ENCODE assay signal across 33 cellular contexts in genomic region chr5:124203308-124203707, GRCh38.
"Had no signal": no experiment of that assay in that cellular context is flagged by ENCODE, and none has a peak within 500 bp of the region (broad histone marks: within the 10 kb centered on the region; RNA-seq: fewer than 3 reads in every experiment).

No MANE protein-coding gene starts in this region.

- FAIRE-seq: bronchial epithelial cell, endometrium, endothelial cell of umbilical vein had no signal

- H3K4me3 ChIP-seq: ascending aorta, esophagus squamous epithelium, gastroesophageal sphincter, heart right ventricle had no signal

- H3K27me3 ChIP-seq: ascending aorta, brain microvascular endothelial cell, esophagus squamous epithelium, gastroesophageal sphincter, heart right ventricle had no signal

- H3K36me3 Mint-ChIP-seq: activated naive CD4-positive, alpha-beta T cell treated with anti-CD3 and anti-CD28 coated beads, Interleukin-2, amount 10 ng/mL, durations not matched to agents 7 days and 5 days; activated naive CD4-positive, alpha-beta T cell treated with anti-CD3 and anti-CD28 coated beads, Interleukin-2, amount 50 U/mL, for 72 hours had no signal

- H3K27ac ChIP-seq: ascending aorta, brain microvascular endothelial cell, epithelial cell of prostate, esophagus squamous epithelium, gastroesophageal sphincter, heart right ventricle had no signal

- H3K4me1 ChIP-seq: ascending aorta, esophagus squamous epithelium, heart right ventricle had no signal

- H3K36me3 ChIP-seq: ascending aorta, brain microvascular endothelial cell, esophagus squamous epithelium, gastroesophageal sphincter, heart right ventricle had no signal

- H3K4me3 Mint-ChIP-seq: activated CD4-positive, alpha-beta memory T cell treated with anti-CD3 and anti-CD28 coated beads, Interleukin-2, amount 10 ng/mL, durations not matched to agents 7 days and 5 days; activated CD4-positive, alpha-beta T cell treated with anti-CD3 and anti-CD28 coated beads for 36 hours; activated CD4-positive, alpha-beta T cell treated with anti-CD3 and anti-CD28 coated beads, Interleukin-2, amount 10 ng/mL, durations not matched to agents 24 days and 14 days; activated naive CD4-positive, alpha-beta T cell treated with anti-CD3 and anti-CD28 coated beads, Interleukin-2, amount 10 ng/mL, durations not matched to agents 7 days and 5 days; activated naive CD8-positive, alpha-beta T cell treated with anti-CD3 and anti-CD28 coated beads, Interleukin-2, amount 10 ng/mL, durations not matched to agents 7 days and 5 days; activated T-cell treated with anti-CD3 and anti-CD28 coated beads, Interleukin-2, amount 50 U/mL, for 24 hours; activated T-cell treated with anti-CD3 and anti-CD28 coated beads, Interleukin-2, amount 50 U/mL, for 72 hours; central memory CD8-positive, alpha-beta T cell; effector memory CD8-positive, alpha-beta T cell; T-helper 17 cell; T-helper 2 cell treated with Interferon-gamma antibody and Interleukin-4, amounts not matched to agents 5 μg/mL and 100 μg/mL, for 36 hours had no signal

- ATAC-seq: activated CD4-positive, alpha-beta T cell treated with anti-CD3 and anti-CD28 coated beads for 36 hours; activated naive CD4-positive, alpha-beta T cell treated with anti-CD3 and anti-CD28 coated beads, Interleukin-2, amount 50 U/mL, for 72 hours; activated T-cell treated with anti-CD3 and anti-CD28 coated beads, Interleukin-2, amount 50 U/mL, for 72 hours; effector memory CD8-positive, alpha-beta T cell; gastroesophageal sphincter; heart right ventricle; T-helper 17 cell had no signal

- DNase-seq: activated CD4-positive, alpha-beta memory T cell treated with anti-CD3 and anti-CD28 coated beads, Interleukin-2, amount 10 ng/mL, durations not matched to agents 7 days and 5 days; activated CD4-positive, alpha-beta T cell treated with anti-CD3 and anti-CD28 coated beads for 36 hours; activated CD4-positive, alpha-beta T cell treated with anti-CD3 and anti-CD28 coated beads, Interleukin-2, amount 10 ng/mL, durations not matched to agents 24 days and 14 days; activated CD4-positive, alpha-beta T cell treated with anti-CD3 and anti-CD28 coated beads, Interleukin-2, amount 50 U/mL, for 4 hours; activated CD4-positive, CD25-positive, alpha-beta regulatory T cell; activated CD4-positive, CD25-positive, alpha-beta regulatory T cell treated with anti-CD3 and anti-CD28 coated beads, Interleukin-2, amount 50 U/mL, for 72 hours; activated CD8-positive, alpha-beta memory T cell treated with anti-CD3 and anti-CD28 coated beads, Interleukin-2, amount 50 U/mL, for 48 hours; activated gamma-delta T cell; activated naive CD4-positive, alpha-beta T cell; activated naive CD4-positive, alpha-beta T cell treated with anti-CD3 and anti-CD28 coated beads, Interleukin-2, amount 10 ng/mL, durations not matched to agents 7 days and 5 days; activated naive CD8-positive, alpha-beta T cell treated with anti-CD3 and anti-CD28 coated beads, Interleukin-2, amount 10 ng/mL, durations not matched to agents 7 days and 5 days; activated T-cell treated with anti-CD3 and anti-CD28 coated beads for 4 hours; activated T-cell treated with anti-CD3 and anti-CD28 coated beads, Interleukin-2, amount 50 U/mL, for 24 hours; activated T-cell treated with anti-CD3 and anti-CD28 coated beads, Interleukin-2, amount 50 U/mL, for 72 hours; brain microvascular endothelial cell; cortex of kidney; dermis blood vessel endothelial cell; effector CD4-positive, alpha-beta T cell; effector memory CD8-positive, alpha-beta T cell; esophagus squamous epithelium; foreskin melanocyte; heart right ventricle; T-helper 1 cell; T-helper 17 cell had no signal

- H3K9me3 ChIP-seq: ascending aorta, gastroesophageal sphincter had no signal

- H3K27ac Mint-ChIP-seq: activated CD4-positive, alpha-beta memory T cell treated with anti-CD3 and anti-CD28 coated beads, Interleukin-2, amount 10 ng/mL, durations not matched to agents 7 days and 5 days; activated CD4-positive, alpha-beta T cell treated with anti-CD3 and anti-CD28 coated beads for 36 hours; activated CD4-positive, alpha-beta T cell treated with anti-CD3 and anti-CD28 coated beads, Interleukin-2, amount 10 ng/mL, durations not matched to agents 24 days and 14 days; activated naive CD4-positive, alpha-beta T cell treated with anti-CD3 and anti-CD28 coated beads, Interleukin-2, amount 10 ng/mL, durations not matched to agents 7 days and 5 days; activated naive CD4-positive, alpha-beta T cell treated with anti-CD3 and anti-CD28 coated beads, Interleukin-2, amount 50 U/mL, for 72 hours; activated naive CD8-positive, alpha-beta T cell treated with anti-CD3 and anti-CD28 coated beads, Interleukin-2, amount 10 ng/mL, durations not matched to agents 7 days and 5 days; activated T-cell treated with anti-CD3 and anti-CD28 coated beads, Interleukin-2, amount 50 U/mL, for 24 hours; activated T-cell treated with anti-CD3 and anti-CD28 coated beads, Interleukin-2, amount 50 U/mL, for 72 hours; effector memory CD8-positive, alpha-beta T cell; T-helper 17 cell; T-helper 2 cell treated with Interferon-gamma antibody and Interleukin-4, amounts not matched to agents 5 μg/mL and 100 μg/mL, for 36 hours had no signal

- H3K27me3 Mint-ChIP-seq: activated CD4-positive, alpha-beta memory T cell treated with anti-CD3 and anti-CD28 coated beads, Interleukin-2, amount 10 ng/mL, durations not matched to agents 7 days and 5 days; activated CD4-positive, alpha-beta T cell treated with anti-CD3 and anti-CD28 coated beads for 36 hours; activated CD4-positive, alpha-beta T cell treated with anti-CD3 and anti-CD28 coated beads, Interleukin-2, amount 10 ng/mL, durations not matched to agents 24 days and 14 days; activated naive CD4-positive, alpha-beta T cell treated with anti-CD3 and anti-CD28 coated beads, Interleukin-2, amount 10 ng/mL, durations not matched to agents 7 days and 5 days; activated naive CD8-positive, alpha-beta T cell treated with anti-CD3 and anti-CD28 coated beads, Interleukin-2, amount 10 ng/mL, durations not matched to agents 7 days and 5 days; activated T-cell treated with anti-CD3 and anti-CD28 coated beads, Interleukin-2, amount 50 U/mL, for 24 hours; central memory CD8-positive, alpha-beta T cell; effector memory CD8-positive, alpha-beta T cell; T-helper 17 cell had no signal

- H3K9me3 Mint-ChIP-seq: activated CD4-positive, alpha-beta T cell treated with anti-CD3 and anti-CD28 coated beads, Interleukin-2, amount 10 ng/mL, durations not matched to agents 24 days and 14 days had no signal

- H3K4me1 Mint-ChIP-seq: activated CD4-positive, alpha-beta memory T cell treated with anti-CD3 and anti-CD28 coated beads, Interleukin-2, amount 10 ng/mL, durations not matched to agents 7 days and 5 days; activated CD4-positive, alpha-beta T cell treated with anti-CD3 and anti-CD28 coated beads for 36 hours; activated CD4-positive, alpha-beta T cell treated with anti-CD3 and anti-CD28 coated beads, Interleukin-2, amount 10 ng/mL, durations not matched to agents 24 days and 14 days; activated naive CD4-positive, alpha-beta T cell treated with anti-CD3 and anti-CD28 coated beads, Interleukin-2, amount 10 ng/mL, durations not matched to agents 7 days and 5 days; activated naive CD8-positive, alpha-beta T cell treated with anti-CD3 and anti-CD28 coated beads, Interleukin-2, amount 10 ng/mL, durations not matched to agents 7 days and 5 days; central memory CD8-positive, alpha-beta T cell; T-helper 17 cell had no signal
